In the genomic region with DNA sequence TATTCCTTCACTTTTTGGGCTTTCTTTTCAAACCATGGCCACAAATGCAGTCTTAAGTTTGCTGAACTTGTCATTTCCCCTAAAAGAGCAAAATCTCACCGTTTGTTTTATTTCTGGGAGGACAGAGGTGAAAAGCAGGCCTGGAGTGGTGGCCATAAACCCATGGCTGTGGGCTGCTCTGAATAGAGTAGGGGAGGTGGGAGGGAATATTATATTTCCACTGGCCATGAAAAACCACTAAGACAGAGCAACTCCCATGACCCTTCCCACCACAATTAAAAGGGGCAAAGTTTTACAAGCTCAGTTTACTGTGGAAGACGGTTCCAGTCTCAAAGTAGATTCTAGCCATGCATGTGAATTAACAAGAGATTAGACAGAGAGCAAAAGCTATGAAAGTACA, we compare ENCODE assay signal across 23 cellular contexts.
"Had no signal": no experiment of that assay in that cellular context is flagged by ENCODE, and none has a peak within 500 bp of the region (broad histone marks: within the 10 kb centered on the region; RNA-seq: fewer than 3 reads in every experiment).

No MANE protein-coding gene starts in this region.

- H3K27ac ChIP-seq: colonic mucosa, esophagus muscularis mucosa, foreskin keratinocyte, gastroesophageal sphincter, heart left ventricle, hepatocyte, left lung, lower lobe of right lung had no signal

- H3K9me3 Mint-ChIP-seq: dendritic cell treated with granulocyte-macrophage colony-stimulating factor and Interleukin-4, amounts not matched to agents 40 ng/mL and 50 ng/mL, for 4 days; effector memory CD8-positive, alpha-beta T cell; endodermal cell; mesothelial cell of epicardium had no signal

- H3K4me3 Mint-ChIP-seq: dendritic cell treated with granulocyte-macrophage colony-stimulating factor and Interleukin-4, amounts not matched to agents 40 ng/mL and 50 ng/mL, for 4 days; effector memory CD8-positive, alpha-beta T cell; endodermal cell; immature natural killer cell; mesothelial cell of epicardium had no signal

- H3K36me3 ChIP-seq: colonic mucosa, esophagus muscularis mucosa, gastroesophageal sphincter, heart left ventricle, left lung, lower lobe of right lung had no signal

- DNase-seq: colonic mucosa; cortex of kidney; effector CD8-positive, alpha-beta T cell; effector memory CD8-positive, alpha-beta T cell; endodermal cell; foreskin keratinocyte; heart left ventricle; hypothalamus; immature natural killer cell; islet precursor cell; kidney; kidney glomerular epithelial cell; left colon; left lung; left ventricle myocardium superior; lower lobe of right lung; mesenchymal stem cell; mucosa of descending colon had no signal

- H3K4me1 ChIP-seq: colonic mucosa, foreskin keratinocyte, heart left ventricle, left lung, lower lobe of right lung had no signal

- H3K4me3 ChIP-seq: colonic mucosa, esophagus muscularis mucosa, gastroesophageal sphincter, heart left ventricle, hepatocyte, left lung, lower lobe of right lung, mucosa of descending colon had no signal

- H3K27me3 Mint-ChIP-seq: dendritic cell treated with granulocyte-macrophage colony-stimulating factor and Interleukin-4, amounts not matched to agents 40 ng/mL and 50 ng/mL, for 4 days; effector memory CD8-positive, alpha-beta T cell had no signal

- H3K9me3 ChIP-seq: colonic mucosa, esophagus muscularis mucosa, gastroesophageal sphincter, heart left ventricle, left lung, lower lobe of right lung, mucosa of descending colon had no signal

- H3K36me3 Mint-ChIP-seq: immature natural killer cell, mesothelial cell of epicardium had no signal

- H3K27ac Mint-ChIP-seq: dendritic cell treated with granulocyte-macrophage colony-stimulating factor and Interleukin-4, amounts not matched to agents 40 ng/mL and 50 ng/mL, for 4 days; effector memory CD8-positive, alpha-beta T cell; endodermal cell; immature natural killer cell; mesothelial cell of epicardium had no signal

- H3K4me1 Mint-ChIP-seq: immature natural killer cell had no signal
